ENCODE assay signal across 19 cellular contexts in the genomic region with DNA sequence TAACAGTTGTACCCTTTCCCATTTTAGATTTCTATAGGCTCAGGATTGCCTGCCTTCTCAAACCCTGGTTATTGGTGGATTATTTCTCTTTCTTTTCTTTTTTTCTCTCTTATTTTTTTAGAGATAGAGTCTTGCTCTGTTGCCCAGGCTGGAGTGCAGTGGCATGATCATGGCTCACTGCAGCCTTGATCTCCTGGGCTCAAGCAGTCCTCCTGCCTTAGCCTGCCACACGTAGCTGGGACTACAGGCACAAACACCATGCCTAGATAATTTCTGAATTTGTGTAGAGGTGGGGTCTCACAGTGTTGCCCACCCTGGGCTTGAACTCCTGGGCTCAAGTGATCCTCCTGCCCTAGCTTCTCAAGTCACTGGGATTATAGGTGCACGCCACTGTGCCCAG. TPM values are rescaled to one million over a fixed set of nuclear protein-coding genes. Genes with fewer than 3 reads are reported as not detected.
DNase-seq lines count a peak whose midpoint lies in the region; ATAC-seq, FAIRE-seq and TF ChIP-seq lines count a peak whose summit lies in the region.
"Had no signal": no experiment of that assay in that cellular context is flagged by ENCODE, and none has a peak within 500 bp of the region (broad histone marks: within the 10 kb centered on the region; RNA-seq: fewer than 3 reads in every experiment).

No MANE protein-coding gene starts in this region.

- peaks cover 22% of the 10 kb centered on the region for H3K36me3 ChIP-seq in KOPT-K1 (ENCODE audit: insufficient read depth, low read length)
- peaks cover 6 to 7% of the 10 kb centered on the region in 2 experiments; a peak in 3 of 4 replicates for H3K36me3 ChIP-seq in GM12878 (ENCODE audit: control insufficient read depth in 2 of 2, insufficient read depth in 2 of 2, low read length in 1 of 2)
- H3K36me3 ChIP-seq in prostate gland: no peaks in the 10 kb centered on the region

- DNase-seq in GM12878 (ENCODE audit: low read depth, low spot score) (no peak), prostate gland (ENCODE audit: low spot score) (no peak), mucosa of gallbladder (ENCODE audit: low spot score) (no peak)
- DNase-seq: CD4-positive, alpha-beta memory T cell; DMS53; H7; NCI-H1092 treated with DMSO at 0.1 percent for 48 hours; NCI-H146; NCI-H2081; NCI-H446 treated with DMSO at 0.1 percent for 48 hours; Peyer's patch had no signal

- H3K79me2 ChIP-seq in GM12878 (ENCODE audit: control insufficient read depth, insufficient read depth, low read length): peaks cover 81% of the 10 kb centered on the region

- no TSS peak for BruUV-seq in GM12878 (replicated peaks; lab: Mats Ljungman, UMichigan)

- H3K4me2 ChIP-seq in GM12878 (ENCODE audit: control insufficient read depth, insufficient read depth): peak overlapping the region; percentile 30; the same call in 1 of the 2 replicates

- TF ChIP-seq CTCF in 22Rv1 (IDR thresholded peaks at IDR 0.05) (no peak), GM12878 (IDR thresholded peaks at IDR 0.05 in 2 of 3, conservative IDR thresholded peaks at IDR 0.05 in 1 of 3; ENCODE audit: control insufficient read depth in 2 of 3, extremely low read depth in 1 of 3, insufficient read depth in 1 of 3, low read depth in 3 of 3, low read length in 3 of 3) (no peak), prostate gland (IDR thresholded peaks at IDR 0.05) (no peak)

- H4K20me1 ChIP-seq in GM12878 (ENCODE audit: control insufficient read depth, insufficient read depth): no peaks in the 10 kb centered on the region

- FAIRE-seq in GM12878 (lab: Jason Lieb, UNC): no peak
- FAIRE-seq: A204.1, HTR-8/SVneo had no signal

- peaks cover 53% of the 10 kb centered on the region for H3K4me1 ChIP-seq in GM12878 (ENCODE audit: control insufficient read depth, insufficient read depth, low read length)
- H3K4me1 ChIP-seq in prostate gland (replicated peaks): peaks cover 8% of the 10 kb centered on the region

- CTCF ChIA-PET in GM12878 (lab: Yijun Ruan, JAX): no interaction called here

- H3K9ac ChIP-seq in GM12878 (ENCODE audit: control insufficient read depth, insufficient read depth, low read length): no peak overlapping the region

- TF ChIP-seq POLR2A in GM12878 (IDR thresholded peaks at IDR 0.05; ENCODE audit: low read depth, low read length) (no peak), prostate gland (IDR thresholded peaks at IDR 0.05) (no peak)

- H3K4me3 ChIP-seq in GM12878: no peak overlapping the region
- no peak overlapping the region for H3K4me3 ChIP-seq in prostate gland
- H3K4me3 ChIP-seq: Peyer's patch, SJSA1 had no signal

- RAD21 ChIA-PET in GM12878 (lab: Charles Lee; ENCODE audit: unreplicated experiment): interaction anchor here (1.0 to 4.9 kb wide), 2 partner anchors 30 to 57 kb away, joined by 4 to 28 read pairs; no protein-coding TSS in a partner anchor

- no peak overlapping the region for H2AFZ ChIP-seq in GM12878 (ENCODE audit: control insufficient read depth, low read depth, low read length)

- H3K27ac ChIP-seq in 22Rv1 (peak overlapping the region; percentile 49; the same call in 1 of the 2 replicates), KOPT-K1 (ENCODE audit: low read depth, low read length, poor library complexity, severe bottlenecking) (peak overlapping the region; percentile 8), GM12878 (ENCODE audit: control insufficient read depth, insufficient read depth) (no peak overlapping the region; the same call in 1 of the 2 replicates), prostate gland (peak overlapping the region; percentile 76 to 80)
- H3K27ac ChIP-seq: HL-60, Peyer's patch, SJSA1 had no signal

- ATAC-seq in GM12878 (no peak), HG03457 (IDR thresholded peaks at IDR 0.05; ENCODE audit: unreplicated experiment) (no peak), GM18873 (IDR thresholded peaks at IDR 0.05; ENCODE audit: low FRiP score, unreplicated experiment) (no peak)

- TF ChIP-seq EP300 in GM12878 (IDR thresholded peaks at IDR 0.05; ENCODE audit: borderline replicate concordance in 1 of 2, control insufficient read depth in 1 of 2, low read depth in 2 of 2, low read length in 2 of 2): no peak

- H3K27me3 ChIP-seq in GM12878 (replicated peaks in 1 of 2; ENCODE audit: control insufficient read depth in 2 of 2, insufficient read depth in 2 of 2, low read length in 1 of 2) (no peaks in the 10 kb centered on the region), prostate gland (replicated peaks; ENCODE audit: insufficient read depth) (no peaks in the 10 kb centered on the region)
- H3K27me3 ChIP-seq: Peyer's patch, SJSA1 had no signal

- intact Hi-C loops in GM12878 (cut with micrococcal nuclease; ENCODE audit: unreplicated experiment): no loop called here
- intact Hi-C loops in prostate gland (cut with DNase I): no loop called here

- in situ Hi-C loops in GM12878 (cut with MboI): loop anchor here (5.0 kb wide), 1 partner anchor 119 kb away; a partner anchor contains a TSS

- no peak for TF ChIP-seq RAD21 in GM12878 (IDR thresholded peaks at IDR 0.05; ENCODE audit: insufficient read depth, low read depth, low read length)

- WGBS in GM12878 (ENCODE audit: insufficient coverage, insufficient replicate concordance, low lambda C conversion rate, missing lambda C conversion rate): 100% methylated on average over 2 of the region's 2 CpGs
- 100% methylated on average over 2 of the region's 2 CpGs for WGBS in prostate gland

- no peaks in the 10 kb centered on the region for H3K9me3 ChIP-seq in KOPT-K1 (ENCODE audit: insufficient read depth, low read length, poor library complexity, severe bottlenecking)
- H3K9me3 ChIP-seq in GM12878 (replicated peaks; ENCODE audit: control insufficient read depth, insufficient read depth, low read length): no peaks in the 10 kb centered on the region
- H3K9me3 ChIP-seq in prostate gland: no peaks in the 10 kb centered on the region
- H3K9me3 ChIP-seq: Peyer's patch, SJSA1 had no signal

- SMC1A ChIA-PET in GM12878 (lab: Charles Lee; ENCODE audit: uncharacterized antibody, unreplicated experiment): interaction anchor here (1.1 to 5.8 kb wide), 7 partner anchors 9 to 116 kb away, joined by 3 to 49 read pairs (median 11); no protein-coding TSS in a partner anchor

- POLR2A ChIA-PET in GM12878 (lab: Charles Lee): interaction anchor here (0.5 kb wide), 1 partner anchor 11 kb away, joined by 3 read pairs; no protein-coding TSS in a partner anchor

TF ChIP-seq in GM12878, 131 proteins besides CTCF, POLR2A, EP300 and RAD21:
- TF ChIP-seq ZZZ3 (IDR thresholded peaks at IDR 0.05; ENCODE audit: control insufficient read depth, insufficient read length, low read depth) (no peak), IKZF2 (IDR thresholded peaks at IDR 0.05) (no peak), EZH2 (IDR thresholded peaks at IDR 0.05; ENCODE audit: borderline replicate concordance, control insufficient read depth, low read depth, low read length) (no peak), IRF4 (IDR thresholded peaks at IDR 0.05; ENCODE audit: low read depth, low read length) (no peak), MTA3 (IDR thresholded peaks at IDR 0.05; ENCODE audit: borderline replicate concordance, low read length) (no peak), ZSCAN29 (IDR thresholded peaks at IDR 0.05) (no peak), RAD51 (IDR thresholded peaks at IDR 0.05) (no peak), SUPT20H (IDR thresholded peaks at IDR 0.05; ENCODE audit: borderline replicate concordance, control insufficient read depth, low read depth, low read length) (no peak), LARP7 (IDR thresholded peaks at IDR 0.05) (no peak), RCOR1 (conservative IDR thresholded peaks at IDR 0.05; ENCODE audit: low read depth, low read length) (no peak), TBL1XR1 (IDR thresholded peaks at IDR 0.05; ENCODE audit: low read depth, low read length) (no peak), JUNB (IDR thresholded peaks at IDR 0.05) (no peak), RUNX3 (IDR thresholded peaks at IDR 0.05; ENCODE audit: low read length) (no peak), KAT2A (conservative IDR thresholded peaks at IDR 0.05; ENCODE audit: control insufficient read depth, low read depth, low read length) (no peak), ZNF274 (IDR thresholded peaks at IDR 0.05; ENCODE audit: insufficient read depth, insufficient read length) (no peak)

RNA-seq across cellular contexts. Expression of a gene that starts 58.8 kb away (rescaled TPM):
- 49.7 and 55.2 TPM in 2 replicates for total RNA-seq in GM12878 (2013; cell fraction: nucleolus; rRNA removed)
- total RNA-seq in GM12878 (2014; rRNA removed) (99.9 and 105 TPM in 2 replicates), GM12878 (2014; rRNA removed; fragmentation: Illumina TruSeq; extraction: Trizol) (55.3 and 57.0 TPM in 2 replicates), GM12878 (2021) (70.9 and 74.0 TPM in 2 replicates), prostate gland (10 to 100 TPM; 23.8 to 25.9 TPM), mucosa of gallbladder (27.2 TPM)
- polyA plus RNA-seq in GM12878 (2011; ENCODE audit: low read depth): 35.8 TPM
- polyA plus RNA-seq in GM12878 (2011; rRNA removed) (79.0 and 95.4 TPM in 2 replicates), GM12878 (2014; fragmentation: Illumina TruSeq; extraction: Trizol) (59.0 and 70.7 TPM in 2 replicates), GM12878 (2014; fragmentation: Nextera tagmentation; extraction: Ambion mirVana) (10 to 100 TPM; 67.0 to 74.3 TPM), GM12878 (2014; rRNA removed) (96.3 and 97.0 TPM in 2 replicates), GM12878 (2016; fragmentation: Nextera tagmentation; extraction: Ambion mirVana) (100 to 1,000 TPM in 1 of 2 experiments, 10 to 100 TPM in 1; 97.6 to 106 TPM)
- polyA plus RNA-seq in GM12878 (2011; cell fraction: cytosol; rRNA removed): 117 and 130 TPM in 2 replicates
- 66.9 and 67.2 TPM in 2 replicates for polyA plus RNA-seq in GM12878 (2011; cell fraction: nucleus; rRNA removed)
- polyA plus RNA-seq in GM12878 (2012): 34.8 and 36.4 TPM in 2 replicates
- 129 and 137 TPM in 2 replicates for polyA minus RNA-seq in GM12878 (2011; rRNA and poly(A)+ RNA removed)
- polyA minus RNA-seq in GM12878 (2011; cell fraction: cytosol; rRNA and poly(A)+ RNA removed): 42.0 and 46.0 TPM in 2 replicates
- 27.6 and 52.4 TPM in 2 replicates for polyA minus RNA-seq in GM12878 (2011; cell fraction: nucleus; rRNA and poly(A)+ RNA removed)
